In genomic region chr11:65887026-65887722, GRCh38 we compare ENCODE assay signal across 11 cellular contexts. TPM values are rescaled to one million over a fixed set of nuclear protein-coding genes. Genes with fewer than 3 reads are reported as not detected.
DNase-seq lines count a peak whose midpoint lies in the region; ATAC-seq and TF ChIP-seq lines count a peak whose summit lies in the region.
"Had no signal": no experiment of that assay in that cellular context is flagged by ENCODE, and none has a peak within 500 bp of the region (broad histone marks: within the 10 kb centered on the region; RNA-seq: fewer than 3 reads in every experiment).

No MANE protein-coding gene starts in this region.

- H3K79me2 ChIP-seq in Loucy (ENCODE audit: insufficient read depth, low read length), result peaks cover 58% of the 10 kb centered on the region

- no peak for TF ChIP-seq CTCF in Loucy (conservative IDR thresholded peaks at IDR 0.05; ENCODE audit: low read length)
- no peak for TF ChIP-seq CTCF in coronary artery (IDR thresholded peaks at IDR 0.05)

- H3K36me3 ChIP-seq in BLaER1 treated with 17β-estradiol and CSF1 and Interleukin-3, amounts not matched to agents 10 nM and 100 nM, result peaks cover 40 to 53% (median 48%) of the 10 kb centered on the region in 11 experiments
- H3K36me3 ChIP-seq in Loucy (ENCODE audit: insufficient read depth, low read length), result peaks cover 11% of the 10 kb centered on the region; the same call in 1 of the 2 replicates

- no peaks in the 10 kb centered on the region; the same call in 1 of the 2 replicates for H3F3A ChIP-seq in Loucy (ENCODE audit: low read depth)

- no peaks in the 10 kb centered on the region for H3K9me2 ChIP-seq in Loucy (replicated peaks; ENCODE audit: low read depth, low read length)

- ATAC-seq in naive thymus-derived CD8-positive, alpha-beta T cell, result no peak
- ATAC-seq in GM19035 (IDR thresholded peaks at IDR 0.05; ENCODE audit: unreplicated experiment) (no peak), HG03135 (IDR thresholded peaks at IDR 0.05; ENCODE audit: unreplicated experiment) (no peak), HG03354 (IDR thresholded peaks at IDR 0.05; ENCODE audit: poor library complexity, severe bottlenecking, unreplicated experiment) (no peak)

- no peak overlapping the region for H2AFZ ChIP-seq in Loucy (ENCODE audit: low read length)

- H3K27ac ChIP-seq in BLaER1 treated with 17β-estradiol and CSF1 and Interleukin-3, amounts not matched to agents 10 nM and 100 nM, result peak overlapping the region in 9 of 11 experiments; percentile 79 to 94 (median 87); a peak in 16 of 22 replicates
- H3K27ac ChIP-seq in coronary artery, result peak overlapping the region in 1 of 2 donors; percentile 91

- DNase-seq in coronary artery (ENCODE audit: low spot score), result no peak
- DNase-seq in naive thymus-derived CD8-positive, alpha-beta T cell, result no peak
- DNase-seq in ACHN, result no peak
- DNase-seq: foreskin melanocyte, NCI-H510A had no signal

- H3K4me1 ChIP-seq in BLaER1 treated with 17β-estradiol and CSF1 and Interleukin-3, amounts not matched to agents 10 nM and 100 nM, result peaks cover 57 to 72% (median 67%) of the 10 kb centered on the region in 10 experiments
- peaks cover 54% of the 10 kb centered on the region for H3K4me1 ChIP-seq in Loucy (ENCODE audit: insufficient read depth, low read length, poor library complexity, severe bottlenecking)

- no peaks in the 10 kb centered on the region for H3K9me3 Mint-ChIP-seq in naive thymus-derived CD8-positive, alpha-beta T cell

- H3K4me1 Mint-ChIP-seq in naive thymus-derived CD8-positive, alpha-beta T cell, result peaks cover 31 to 73% (median 63%) of the 10 kb centered on the region in 4 donors

- peak overlapping the region; percentile 94 to 100 (median 99) for H3K27ac Mint-ChIP-seq in naive thymus-derived CD8-positive, alpha-beta T cell

- peaks cover 0 to 64% (median 43%) of the 10 kb centered on the region in 11 experiments; a peak in 17 of 22 replicates for H4K20me1 ChIP-seq in BLaER1 treated with 17β-estradiol and CSF1 and Interleukin-3, amounts not matched to agents 10 nM and 100 nM
- H4K20me1 ChIP-seq in Loucy (ENCODE audit: insufficient read depth, low read length, poor library complexity, severe bottlenecking), result peaks cover 18% of the 10 kb centered on the region

- in situ Hi-C loops in ACHN (cut with HindIII; ENCODE audit: low pct_ligation_motif_present, low pct_unique_long_range_greater_than_20kb, low sequenced_read_pairs), result no loop called here

- H3K27me3 Mint-ChIP-seq in naive thymus-derived CD8-positive, alpha-beta T cell, result no peaks in the 10 kb centered on the region

- H3K4me2 ChIP-seq in BLaER1 treated with 17β-estradiol and CSF1 and Interleukin-3, amounts not matched to agents 10 nM and 100 nM, result peak overlapping the region; percentile 94 to 98 (median 97)
- peak overlapping the region; percentile 92 for H3K4me2 ChIP-seq in Loucy (ENCODE audit: low read depth, low read length, poor library complexity, severe bottlenecking)

- H3K9ac ChIP-seq in BLaER1 treated with 17β-estradiol and CSF1 and Interleukin-3, amounts not matched to agents 10 nM and 100 nM, result peak overlapping the region; percentile 69 to 98 (median 89)
- H3K9ac ChIP-seq in Loucy (ENCODE audit: low read depth, low read length, poor library complexity, severe bottlenecking), result peak overlapping the region; percentile 82

- no peaks in the 10 kb centered on the region for H3K9me3 ChIP-seq in BLaER1 treated with 17β-estradiol and CSF1 and Interleukin-3, amounts not matched to agents 10 nM and 100 nM (replicated peaks in 1 of 11)
- no peaks in the 10 kb centered on the region for H3K9me3 ChIP-seq in Loucy (ENCODE audit: insufficient read depth, low read depth, low read length)

- peak overlapping the region; percentile 87 to 96 (median 90) for H3K4me3 Mint-ChIP-seq in naive thymus-derived CD8-positive, alpha-beta T cell

- H3K4me3 ChIP-seq in BLaER1 treated with 17β-estradiol and CSF1 and Interleukin-3, amounts not matched to agents 10 nM and 100 nM, result peak overlapping the region; percentile 61 to 98 (median 85)
- H3K4me3 ChIP-seq in Loucy (ENCODE audit: low read length, poor library complexity, severe bottlenecking) (peak overlapping the region; percentile 85), coronary artery (peak overlapping the region; percentile 73)

- peaks cover 0 to 30% (median 2%) of the 10 kb centered on the region in 3 donors for H3K36me3 Mint-ChIP-seq in naive thymus-derived CD8-positive, alpha-beta T cell

- POLR2A ChIA-PET in naive thymus-derived CD8-positive, alpha-beta T cell (lab: Charles Lee), result interaction anchor here (0.6 to 16.8 kb wide), 15 partner anchors 12 to 1015 kb away, joined by 3 to 405 read pairs (median 5); partner anchors contain the start of genes C11orf68, CFL1, CTSW and DRAP1

- H3K27me3 ChIP-seq in BLaER1 treated with 17β-estradiol and CSF1 and Interleukin-3, amounts not matched to agents 10 nM and 100 nM, result no peaks in the 10 kb centered on the region
- H3K27me3 ChIP-seq in Loucy (ENCODE audit: insufficient read depth, low read length, poor library complexity, severe bottlenecking), result no peaks in the 10 kb centered on the region

RNA-seq across cellular contexts. Expression of gene FIBP, which starts 1.1 kb away (rescaled TPM):
- 10 to 100 TPM; 33.0 to 35.6 TPM for total RNA-seq in naive thymus-derived CD8-positive, alpha-beta T cell
- 10 to 100 TPM; 74.9 to 97.6 (median 86.0) TPM for polyA plus RNA-seq in naive thymus-derived CD8-positive, alpha-beta T cell

RNA-seq across cellular contexts. Expression of gene CCDC85B, which starts 3.3 kb away (rescaled TPM):
- 10 to 100 TPM; 25.8 to 29.5 TPM for total RNA-seq in naive thymus-derived CD8-positive, alpha-beta T cell
- polyA plus RNA-seq in naive thymus-derived CD8-positive, alpha-beta T cell, result 10 to 100 TPM; 77.2 to 83.6 (median 83.0) TPM

RNA-seq across cellular contexts. Expression of gene CTSW, which starts 7.5 kb away (rescaled TPM):
- 10 to 100 TPM; 52.1 to 52.6 TPM for total RNA-seq in naive thymus-derived CD8-positive, alpha-beta T cell
- 100 to 1,000 TPM; 255 to 495 (median 475) TPM for polyA plus RNA-seq in naive thymus-derived CD8-positive, alpha-beta T cell
- total RNA-seq: temporal lobe had no signal

RNA-seq across cellular contexts. Expression of gene FOSL1, which starts 13.0 kb away (rescaled TPM):
- not detected for total RNA-seq in naive thymus-derived CD8-positive, alpha-beta T cell
- under 1 TPM in 2 of 3 donors, not detected in 1; 0.17 to 0.22 TPM for polyA plus RNA-seq in naive thymus-derived CD8-positive, alpha-beta T cell
- total RNA-seq: temporal lobe had no signal

RNA-seq across cellular contexts. Expression of gene EFEMP2, which starts 14.6 kb away (rescaled TPM):
- total RNA-seq in naive thymus-derived CD8-positive, alpha-beta T cell, result 10 to 100 TPM; 15.2 to 16.9 TPM
- polyA plus RNA-seq in naive thymus-derived CD8-positive, alpha-beta T cell, result 1 to 10 TPM in 2 of 3 donors, not detected in 1; 1.8 to 2.5 TPM
